ENCODE assay signal across 25 cellular contexts in genomic region chr7:92576296-92576695, GRCh38. TPM values are rescaled to one million over a fixed set of nuclear protein-coding genes. Genes with fewer than 3 reads are reported as not detected.
DNase-seq lines count a peak whose midpoint lies in the region; ATAC-seq, FAIRE-seq and TF ChIP-seq lines count a peak whose summit lies in the region.
"Had no signal": no experiment of that assay in that cellular context is flagged by ENCODE, and none has a peak within 500 bp of the region (broad histone marks: within the 10 kb centered on the region; RNA-seq: fewer than 3 reads in every experiment).

No MANE protein-coding gene starts in this region.

- peaks cover 3% of the 10 kb centered on the region for H3K9me3 Mint-ChIP-seq in activated CD4-positive, alpha-beta T cell treated with anti-CD3 and anti-CD28 coated beads, Interleukin-2, amount 10 ng/mL, durations not matched to agents 24 days and 14 days
- no peaks in the 10 kb centered on the region for H3K9me3 Mint-ChIP-seq in activated CD4-positive, alpha-beta T cell treated with anti-CD3 and anti-CD28 coated beads for 36 hours (ENCODE audit: low read depth)
- H3K9me3 Mint-ChIP-seq: CD4-positive, CD25-positive, alpha-beta regulatory T cell had no signal

- no peak for ATAC-seq in activated CD4-positive, alpha-beta T cell treated with anti-CD3 and anti-CD28 coated beads for 36 hours
- ATAC-seq: A549, GM12878, K562 had no signal

- POLR2A ChIA-PET in activated CD4-positive, alpha-beta T cell treated with anti-CD3 and anti-CD28 coated beads for 36 hours (lab: Charles Lee), result no interaction called here

- peaks cover 2% of the 10 kb centered on the region for H3K4me1 Mint-ChIP-seq in activated CD4-positive, alpha-beta T cell treated with anti-CD3 and anti-CD28 coated beads, Interleukin-2, amount 10 ng/mL, durations not matched to agents 24 days and 14 days
- peaks cover 3% of the 10 kb centered on the region for H3K4me1 Mint-ChIP-seq in activated CD4-positive, alpha-beta T cell treated with anti-CD3 and anti-CD28 coated beads for 36 hours

- H2AFZ ChIP-seq in ACC112 (ENCODE audit: low read length, unreplicated experiment), result no peak overlapping the region
- H2AFZ ChIP-seq: GM23248 had no signal

- no peaks in the 10 kb centered on the region for H3K4me1 ChIP-seq in ACC112 (ENCODE audit: control insufficient read depth, insufficient read depth, low read length, unreplicated experiment)
- H3K4me1 ChIP-seq: A549, BE2C had no signal

- intact Hi-C loops in activated CD4-positive, alpha-beta T cell treated with anti-CD3 and anti-CD28 coated beads, Interleukin-2, amount 10 ng/mL, durations not matched to agents 24 days and 14 days (cut with micrococcal nuclease), result no loop called here
- intact Hi-C loops in activated CD4-positive, alpha-beta T cell treated with anti-CD3 and anti-CD28 coated beads for 36 hours (cut with DNase I, micrococcal nuclease), result no loop called here

- CTCF ChIA-PET in activated CD4-positive, alpha-beta T cell treated with anti-CD3 and anti-CD28 coated beads for 36 hours (lab: Charles Lee), result interaction anchor here (1.5 kb wide), 1 partner anchor 15 kb away, joined by 5 read pairs; no protein-coding TSS in a partner anchor

- peak; percentile 38 for FAIRE-seq in GM12892 (lab: Jason Lieb, UNC)
- FAIRE-seq: A549, GM12878, GM18507, HTR-8/SVneo, K562 had no signal

- no peak overlapping the region for H3K4me3 Mint-ChIP-seq in activated CD4-positive, alpha-beta T cell treated with anti-CD3 and anti-CD28 coated beads, Interleukin-2, amount 10 ng/mL, durations not matched to agents 24 days and 14 days
- no peak overlapping the region for H3K4me3 Mint-ChIP-seq in activated CD4-positive, alpha-beta T cell treated with anti-CD3 and anti-CD28 coated beads for 36 hours
- H3K4me3 Mint-ChIP-seq: CD4-positive, CD25-positive, alpha-beta regulatory T cell had no signal

- H3K27me3 ChIP-seq in ACC112 (ENCODE audit: insufficient read depth, low read length), result no peaks in the 10 kb centered on the region
- H3K27me3 ChIP-seq: BE2C had no signal

- H3K27ac ChIP-seq in ACC112 (ENCODE audit: low read depth, low read length), result peak overlapping the region; percentile 16; the same call in 1 of the 2 replicates
- H3K27ac ChIP-seq: 22Rv1, A549, GM23248 had no signal

- peaks cover 49% of the 10 kb centered on the region for H3K36me3 Mint-ChIP-seq in activated CD4-positive, alpha-beta T cell treated with anti-CD3 and anti-CD28 coated beads, Interleukin-2, amount 10 ng/mL, durations not matched to agents 24 days and 14 days (ENCODE audit: low read depth)
- peaks cover 43% of the 10 kb centered on the region for H3K36me3 Mint-ChIP-seq in activated CD4-positive, alpha-beta T cell treated with anti-CD3 and anti-CD28 coated beads for 36 hours (ENCODE audit: low read depth)

- H3K79me2 ChIP-seq in ACC112 (ENCODE audit: control insufficient read depth, insufficient read depth, low read length, unreplicated experiment), result peaks cover 19% of the 10 kb centered on the region

- peaks cover 43% of the 10 kb centered on the region for H3K36me3 ChIP-seq in ACC112 (ENCODE audit: insufficient read depth, low read length)

- H3K4me3 ChIP-seq in ACC112 (ENCODE audit: low read depth, low read length), result no peak overlapping the region
- H3K4me3 ChIP-seq: A549, GM12878, GM23248, K562 had no signal

- no peak for TF ChIP-seq POLR2A in GM12892 (IDR thresholded peaks at IDR 0.05; ENCODE audit: low read depth, low read length)

- no peaks in the 10 kb centered on the region for H3K27me3 Mint-ChIP-seq in activated CD4-positive, alpha-beta T cell treated with anti-CD3 and anti-CD28 coated beads, Interleukin-2, amount 10 ng/mL, durations not matched to agents 24 days and 14 days
- no peaks in the 10 kb centered on the region for H3K27me3 Mint-ChIP-seq in activated CD4-positive, alpha-beta T cell treated with anti-CD3 and anti-CD28 coated beads for 36 hours
- H3K27me3 Mint-ChIP-seq: CD4-positive, CD25-positive, alpha-beta regulatory T cell had no signal

- peak; percentile 43 for DNase-seq in activated CD4-positive, alpha-beta T cell treated with anti-CD3 and anti-CD28 coated beads, Interleukin-2, amount 10 ng/mL, durations not matched to agents 24 days and 14 days
- DNase-seq in activated CD4-positive, alpha-beta T cell treated with anti-CD3 and anti-CD28 coated beads for 36 hours, result no peak
- no peak for DNase-seq in GM12892 (ENCODE audit: insufficient read length)
- peak; percentile 69 for DNase-seq in NCI-H82 (lab: John Stamatoyannopoulos, UW)
- no peak for DNase-seq in NK-92 treated with Interleukin-12 subunit alpha and Interleukin-12 subunit beta, amount 100 ng/mL, for 24 hours (lab: John Stamatoyannopoulos, UW)
- DNase-seq in NCI-H1048 (lab: John Stamatoyannopoulos, UW), result no peak
- DNase-seq in COLO829 (ENCODE audit: low spot score), result no peak
- DNase-seq: BE2C; C1 segment of cervical spinal cord; Calu3; CD4-positive, CD25-positive, alpha-beta regulatory T cell; DMS 273 treated with DMSO at 0.1 percent for 48 hours; DMS53; DND-41; EL; GM23248; HCEC 1CT; IMR-90 had no signal

- H3K27ac Mint-ChIP-seq in activated CD4-positive, alpha-beta T cell treated with anti-CD3 and anti-CD28 coated beads, Interleukin-2, amount 10 ng/mL, durations not matched to agents 24 days and 14 days, result no peak overlapping the region
- H3K27ac Mint-ChIP-seq in activated CD4-positive, alpha-beta T cell treated with anti-CD3 and anti-CD28 coated beads for 36 hours, result no peak overlapping the region

RNA-seq across cellular contexts. Expression of gene FAM133B, which starts 13.9 kb away (rescaled TPM):
- total RNA-seq in activated CD4-positive, alpha-beta T cell treated with anti-CD3 and anti-CD28 coated beads, Interleukin-2, amount 10 ng/mL, durations not matched to agents 24 days and 14 days, result 35.5 and 39.8 TPM in 2 replicates
- 10 to 100 TPM; 26.1 to 27.6 TPM for total RNA-seq in activated CD4-positive, alpha-beta T cell treated with anti-CD3 and anti-CD28 coated beads for 36 hours
- 24.0 TPM for polyA plus RNA-seq in GM12892 (2012; ENCODE audit: missing spikeins)

RNA-seq across cellular contexts. Expression of gene RBM48, which starts 47.7 kb away (rescaled TPM):
- total RNA-seq in activated CD4-positive, alpha-beta T cell treated with anti-CD3 and anti-CD28 coated beads, Interleukin-2, amount 10 ng/mL, durations not matched to agents 24 days and 14 days, result 14.4 and 17.3 TPM in 2 replicates
- total RNA-seq in activated CD4-positive, alpha-beta T cell treated with anti-CD3 and anti-CD28 coated beads for 36 hours, result 10 to 100 TPM; 12.8 to 13.1 TPM
- polyA plus RNA-seq in GM12892 (2012; ENCODE audit: missing spikeins), result 8.4 TPM

RNA-seq across cellular contexts. Expression of gene PEX1, which starts 48.0 kb away (rescaled TPM):
- total RNA-seq in activated CD4-positive, alpha-beta T cell treated with anti-CD3 and anti-CD28 coated beads, Interleukin-2, amount 10 ng/mL, durations not matched to agents 24 days and 14 days, result 14.4 and 14.8 TPM in 2 replicates
- total RNA-seq in activated CD4-positive, alpha-beta T cell treated with anti-CD3 and anti-CD28 coated beads for 36 hours, result 10 to 100 TPM; 14.7 to 16.0 TPM
- polyA plus RNA-seq in GM12892 (2012; ENCODE audit: missing spikeins), result 10.8 TPM

Comparison
In these comparisons a context has a peak if more than half of its experiments do, and no peak if none do; other contexts are left out.
1. DNase-seq: peak in activated CD4-positive, alpha-beta T cell treated with anti-CD3 and anti-CD28 coated beads, Interleukin-2, amount 10 ng/mL, durations not matched to agents 24 days and 14 days (single experiment) and NCI-H82 (single experiment); none in activated CD4-positive, alpha-beta T cell treated with anti-CD3 and anti-CD28 coated beads for 36 hours (single experiment), GM12892 (single experiment), NK-92 treated with Interleukin-12 subunit alpha and Interleukin-12 subunit beta, amount 100 ng/mL, for 24 hours (single experiment), NCI-H1048 (single experiment) and COLO829 (single experiment).